In genomic region chr16:49150341-49150740, GRCh38 we compare ENCODE assay signal across 14 cellular contexts.
"Had no signal": no experiment of that assay in that cellular context is flagged by ENCODE, and none has a peak within 500 bp of the region (broad histone marks: within the 10 kb centered on the region; RNA-seq: fewer than 3 reads in every experiment).

No MANE protein-coding gene starts in this region.

- H3K27ac ChIP-seq: gastroesophageal sphincter had no signal

- H3K36me3 ChIP-seq: gastroesophageal sphincter had no signal

- H3K4me3 ChIP-seq: gastroesophageal sphincter had no signal

- DNase-seq: activated CD4-positive, alpha-beta T cell treated with anti-CD3 and anti-CD28 coated beads for 1 hour; activated CD4-positive, alpha-beta T cell treated with anti-CD3 and anti-CD28 coated beads, Interleukin-2, amount 50 U/mL, for 48 hours; activated CD8-positive, alpha-beta memory T cell treated with anti-CD3 and anti-CD28 coated beads, Interleukin-2, amount 10 ng/mL, durations not matched to agents 7 days and 5 days; activated effector memory CD4-positive, alpha-beta T cell treated with Interleukin-2 at 50 U/mL for 16 hours; activated T-cell treated with anti-CD3 and anti-CD28 coated beads, Interleukin-2, amount 50 U/mL, for 24 hours; central memory CD4-positive, alpha-beta T cell; cortex of kidney; effector memory CD4-positive, alpha-beta T cell; hippocampal formation; kidney glomerular epithelial cell; mesendoderm; stimulated activated CD4-positive, alpha-beta T cell treated with anti-CD3 and anti-CD28 coated beads, Interleukin-4, amount 100 ng/mL, for 1 hour; stimulated activated CD8-positive, alpha-beta memory T cell treated with anti-CD3 and anti-CD28 coated beads, Interleukin-4, amount 100 ng/mL, for 48 hours had no signal

- H3K27me3 ChIP-seq: gastroesophageal sphincter had no signal

- H3K4me1 ChIP-seq: gastroesophageal sphincter had no signal
